Comparison of ENCODE assay signal across 8 cellular contexts in genomic region chr6:26204332-26205160, GRCh38.
DNase-seq lines count a peak whose midpoint lies in the region; ATAC-seq and TF ChIP-seq lines count a peak whose summit lies in the region.

No MANE protein-coding gene starts in this region.

- DNase-seq in DMS53 (lab: John Stamatoyannopoulos, UW) (peak; percentile 99), fibroblast of peridontal ligament (ENCODE audit: extremely low read depth) (peak; percentile 99), natural killer cell (peak; percentile 78)
- peak; percentile 82 for DNase-seq in activated T-helper 1 cell treated with anti-CD3 and anti-CD28 coated beads, Interleukin-12 subunit alpha, Interleukin-12 subunit beta, Interleukin-2, Interleukin-4 antibody, amounts not matched to agents 30 ng/mL and 10 ng/mL and 1 ng/mL, durations not matched to agents 14 hours and 24 hours and 36 hours (ENCODE audit: low spot score)
- DNase-seq in stimulated activated naive CD8-positive, alpha-beta T cell treated with anti-CD3 and anti-CD28 coated beads, Interleukin-15, amount 100 ng/mL, for 72 hours = peak; percentile 89 to 93

- peaks cover 2% of the 10 kb centered on the region for H3K27me3 Mint-ChIP-seq in activated T-helper 1 cell treated with anti-CD3 and anti-CD28 coated beads, Interleukin-12 subunit alpha, Interleukin-12 subunit beta, Interleukin-2, Interleukin-4 antibody, amounts not matched to agents 30 ng/mL and 10 ng/mL and 1 ng/mL, durations not matched to agents 14 hours and 24 hours and 36 hours (ENCODE audit: insufficient read depth)
- H3K27me3 Mint-ChIP-seq in natural killer cell (ENCODE audit: low read depth in 2 of 2) = no peaks in the 10 kb centered on the region
- H3K27me3 Mint-ChIP-seq in stimulated activated naive CD8-positive, alpha-beta T cell treated with anti-CD3 and anti-CD28 coated beads, Interleukin-15, amount 100 ng/mL, for 72 hours = no peaks in the 10 kb centered on the region

- H3K9me3 ChIP-seq in KOPT-K1 (ENCODE audit: insufficient read depth, low read length, poor library complexity, severe bottlenecking) = no peaks in the 10 kb centered on the region

- intact Hi-C loops in activated T-helper 1 cell treated with anti-CD3 and anti-CD28 coated beads, Interleukin-12 subunit alpha, Interleukin-12 subunit beta, Interleukin-2, Interleukin-4 antibody, amounts not matched to agents 30 ng/mL and 10 ng/mL and 1 ng/mL, durations not matched to agents 14 hours and 24 hours and 36 hours (cut with micrococcal nuclease) = loop anchor here (1.0 to 2.0 kb wide), 8 partner anchors 12 to 172 kb away; a partner anchor contains a TSS
- intact Hi-C loops in natural killer cell (cut with micrococcal nuclease) = loop anchor here (1.0 to 2.0 kb wide), 5 partner anchors 12 to 82 kb away; a partner anchor contains a TSS

- H3K27ac ChIP-seq in KOPT-K1 (ENCODE audit: low read depth, low read length, poor library complexity, severe bottlenecking) = peak overlapping the region; percentile 93

- peak; percentile 23 for TF ChIP-seq CTCF in natural killer cell (IDR thresholded peaks at IDR 0.05)

- no peaks in the 10 kb centered on the region for H3K36me3 Mint-ChIP-seq in activated T-helper 1 cell treated with anti-CD3 and anti-CD28 coated beads, Interleukin-12 subunit alpha, Interleukin-12 subunit beta, Interleukin-2, Interleukin-4 antibody, amounts not matched to agents 30 ng/mL and 10 ng/mL and 1 ng/mL, durations not matched to agents 14 hours and 24 hours and 36 hours (ENCODE audit: low read depth)
- no peaks in the 10 kb centered on the region for H3K36me3 Mint-ChIP-seq in natural killer cell

- H3K4me3 Mint-ChIP-seq in activated T-helper 1 cell treated with anti-CD3 and anti-CD28 coated beads, Interleukin-12 subunit alpha, Interleukin-12 subunit beta, Interleukin-2, Interleukin-4 antibody, amounts not matched to agents 30 ng/mL and 10 ng/mL and 1 ng/mL, durations not matched to agents 14 hours and 24 hours and 36 hours = no peak overlapping the region
- H3K4me3 Mint-ChIP-seq in natural killer cell = no peak overlapping the region
- H3K4me3 Mint-ChIP-seq in stimulated activated naive CD8-positive, alpha-beta T cell treated with anti-CD3 and anti-CD28 coated beads, Interleukin-15, amount 100 ng/mL, for 72 hours = no peak overlapping the region

- H3K9me3 Mint-ChIP-seq in activated T-helper 1 cell treated with anti-CD3 and anti-CD28 coated beads, Interleukin-12 subunit alpha, Interleukin-12 subunit beta, Interleukin-2, Interleukin-4 antibody, amounts not matched to agents 30 ng/mL and 10 ng/mL and 1 ng/mL, durations not matched to agents 14 hours and 24 hours and 36 hours = no peaks in the 10 kb centered on the region
- no peaks in the 10 kb centered on the region for H3K9me3 Mint-ChIP-seq in natural killer cell
- no peaks in the 10 kb centered on the region for H3K9me3 Mint-ChIP-seq in stimulated activated naive CD8-positive, alpha-beta T cell treated with anti-CD3 and anti-CD28 coated beads, Interleukin-15, amount 100 ng/mL, for 72 hours

- H3K4me1 Mint-ChIP-seq in activated T-helper 1 cell treated with anti-CD3 and anti-CD28 coated beads, Interleukin-12 subunit alpha, Interleukin-12 subunit beta, Interleukin-2, Interleukin-4 antibody, amounts not matched to agents 30 ng/mL and 10 ng/mL and 1 ng/mL, durations not matched to agents 14 hours and 24 hours and 36 hours (ENCODE audit: low read depth) = peaks cover 33% of the 10 kb centered on the region
- peaks cover 13 to 19% of the 10 kb centered on the region in 2 donors for H3K4me1 Mint-ChIP-seq in natural killer cell
- peaks cover 39% of the 10 kb centered on the region for H3K4me1 Mint-ChIP-seq in stimulated activated naive CD8-positive, alpha-beta T cell treated with anti-CD3 and anti-CD28 coated beads, Interleukin-15, amount 100 ng/mL, for 72 hours

- ATAC-seq in GM21717 (IDR thresholded peaks at IDR 0.05; ENCODE audit: unreplicated experiment) = peak; percentile 50
- ATAC-seq in natural killer cell = peak; percentile 63 to 81 (median 69)
- ATAC-seq in stimulated activated naive CD8-positive, alpha-beta T cell treated with anti-CD3 and anti-CD28 coated beads, Interleukin-15, amount 100 ng/mL, for 72 hours = peak; percentile 80

- H3K36me3 ChIP-seq in KOPT-K1 (ENCODE audit: insufficient read depth, low read length) = no peaks in the 10 kb centered on the region

- no peak overlapping the region for H3K27ac Mint-ChIP-seq in activated T-helper 1 cell treated with anti-CD3 and anti-CD28 coated beads, Interleukin-12 subunit alpha, Interleukin-12 subunit beta, Interleukin-2, Interleukin-4 antibody, amounts not matched to agents 30 ng/mL and 10 ng/mL and 1 ng/mL, durations not matched to agents 14 hours and 24 hours and 36 hours
- no peak overlapping the region for H3K27ac Mint-ChIP-seq in natural killer cell
- H3K27ac Mint-ChIP-seq in stimulated activated naive CD8-positive, alpha-beta T cell treated with anti-CD3 and anti-CD28 coated beads, Interleukin-15, amount 100 ng/mL, for 72 hours = no peak overlapping the region

TF ChIP-seq in PFSK-1, 5 proteins besides CTCF, POLR2A, EP300 and RAD21:
- peak; percentile 96 for TF ChIP-seq TAF1 (IDR thresholded peaks at IDR 0.05; ENCODE audit: borderline replicate concordance, insufficient read depth, low read length)
- TF ChIP-seq SIN3A (IDR thresholded peaks at IDR 0.05; ENCODE audit: borderline replicate concordance, insufficient read depth, low read length) = peak; percentile 95
- peak; percentile 100 for TF ChIP-seq POLR2AphosphoS5 (IDR thresholded peaks at IDR 0.05; ENCODE audit: low read depth, low read length)
- no peak for TF ChIP-seq FOXP2 (optimal IDR thresholded peaks at IDR 0.05; ENCODE audit: borderline replicate concordance, extremely low read depth, extremely low read length, insufficient read depth)
- TF ChIP-seq REST (IDR thresholded peaks at IDR 0.05; ENCODE audit: insufficient read depth in 1 of 2, low read depth in 2 of 2, low read length in 2 of 2) = peak; percentile 65 to 73

Comparison
In these comparisons a context has a peak if more than half of its experiments do, and no peak if none do; other contexts are left out.
1. Peak in every context shown above with its lines: DNase-seq, ATAC-seq and H3K27ac ChIP-seq.